28 cellular contexts compared by ENCODE assay signal in genomic region chr10:7792541-7792940, GRCh38. TPM values are rescaled to one million over a fixed set of nuclear protein-coding genes. Genes with fewer than 3 reads are reported as not detected.
DNase-seq lines count a peak whose midpoint lies in the region; ATAC-seq and TF ChIP-seq lines count a peak whose summit lies in the region.
"Had no signal": no experiment of that assay in that cellular context is flagged by ENCODE, and none has a peak within 500 bp of the region (broad histone marks: within the 10 kb centered on the region; RNA-seq: fewer than 3 reads in every experiment).

No MANE protein-coding gene starts in this region.

- POLR2A ChIA-PET in activated CD4-positive, alpha-beta memory T cell treated with anti-CD3 and anti-CD28 coated beads for 36 hours (lab: Charles Lee): no interaction called here
- POLR2A ChIA-PET in activated CD4-positive, alpha-beta memory T cell treated with anti-CD3 and anti-CD28 coated beads, Interleukin-2, amount 10 ng/mL, durations not matched to agents 7 days and 5 days (lab: Charles Lee): interaction anchor here (0.5 kb wide), 1 partner anchor 371 kb away, joined by 4 read pairs; no protein-coding TSS in a partner anchor

- H3K36me3 ChIP-seq in GM23338 (ENCODE audit: insufficient read depth) (peaks cover 10% of the 10 kb centered on the region), mammary epithelial cell (ENCODE audit: insufficient read depth, low read length) (peaks cover 5% of the 10 kb centered on the region), esophagus muscularis mucosa (peaks cover 7 to 17% (median 8%) of the 10 kb centered on the region in 4 donors)

- no peak overlapping the region for H3K4me3 Mint-ChIP-seq in activated CD4-positive, alpha-beta memory T cell treated with anti-CD3 and anti-CD28 coated beads for 36 hours
- H3K4me3 Mint-ChIP-seq in activated CD4-positive, alpha-beta memory T cell treated with anti-CD3 and anti-CD28 coated beads, Interleukin-2, amount 10 ng/mL, durations not matched to agents 7 days and 5 days: no peak overlapping the region
- no peak overlapping the region for H3K4me3 Mint-ChIP-seq in GM23338
- H3K4me3 Mint-ChIP-seq in neural crest cell: peak overlapping the region; percentile 14
- H3K4me3 Mint-ChIP-seq: T-helper 1 cell treated with Interleukin-12 subunit alpha and Interleukin-12 subunit beta and Interleukin-4 antibody, amounts not matched to agents 30 μg/mL and 1 μg/mL, for 36 hours had no signal

- no peaks in the 10 kb centered on the region for H3K9me2 ChIP-seq in GM23338 (ENCODE audit: insufficient read depth)

- in situ Hi-C loops in mammary epithelial cell (cut with MboI; ENCODE audit: low sequenced_read_pairs in 2 of 2): no loop called here

- H3K36me3 Mint-ChIP-seq in activated CD4-positive, alpha-beta memory T cell treated with anti-CD3 and anti-CD28 coated beads for 36 hours: peaks cover 35% of the 10 kb centered on the region
- peaks cover 58% of the 10 kb centered on the region for H3K36me3 Mint-ChIP-seq in activated CD4-positive, alpha-beta memory T cell treated with anti-CD3 and anti-CD28 coated beads, Interleukin-2, amount 10 ng/mL, durations not matched to agents 7 days and 5 days (ENCODE audit: low read depth)
- peaks cover 23% of the 10 kb centered on the region for H3K36me3 Mint-ChIP-seq in GM23338 (ENCODE audit: low read depth)
- H3K36me3 Mint-ChIP-seq in neural crest cell (ENCODE audit: low read depth): peaks cover 8% of the 10 kb centered on the region

- no peak for DNase-seq in activated CD4-positive, alpha-beta memory T cell treated with anti-CD3 and anti-CD28 coated beads for 36 hours
- DNase-seq in activated CD4-positive, alpha-beta memory T cell treated with anti-CD3 and anti-CD28 coated beads, Interleukin-2, amount 10 ng/mL, durations not matched to agents 7 days and 5 days: no peak
- DNase-seq in GM23338 (ENCODE audit: low spot score) (no peak), mammary epithelial cell (peak; percentile 62), neural crest cell (ENCODE audit: low read depth, low spot score) (no peak), esophagus muscularis mucosa (ENCODE audit: extremely low spot score) (no peak), GM10266 (ENCODE audit: extremely low spot score) (no peak)
- DNase-seq in stimulated activated CD4-positive, alpha-beta T cell treated with anti-CD3 and anti-CD28 coated beads, Interleukin-2, amount 100 ng/mL, for 48 hours: no peak
- DNase-seq: activated CD4-positive, alpha-beta T cell treated with anti-CD3 and anti-CD28 coated beads, Interleukin-2, amount 50 U/mL, for 48 hours; activated naive CD4-positive, alpha-beta T cell treated with anti-CD3 and anti-CD28 coated beads, Interleukin-2, amount 50 U/mL, for 16 hours; activated T-cell treated with anti-CD3 and anti-CD28 coated beads, Interleukin-2, amount 50 U/mL, for 48 hours; brain microvascular endothelial cell; GDM1; heart left ventricle; left ventricle myocardium inferior; mucosa of descending colon; NCI-H1436; NCI-H2227 treated with DMSO at 0.1 percent for 48 hours; NCI-H82; OCI-M1; SHP77 treated with DMSO at 0.1 percent for 48 hours; stimulated activated CD4-positive, alpha-beta T cell treated with anti-CD3 and anti-CD28 coated beads, Interleukin-12 subunit alpha, Interleukin-12 subunit beta, amount 100 ng/mL, for 4 hours; WERI-Rb-1 had no signal

- dilution Hi-C loops in mammary epithelial cell (cut with HindIII; ENCODE audit: low sequenced_read_pairs): no loop called here

- no TSS peak for BruUV-seq in mammary epithelial cell (replicated peaks; lab: Mats Ljungman, UMichigan)

- no peak for ATAC-seq in GM23338
- ATAC-seq: A549, heart left ventricle, mucosa of descending colon had no signal

- no peaks in the 10 kb centered on the region for H3K27me3 Mint-ChIP-seq in activated CD4-positive, alpha-beta memory T cell treated with anti-CD3 and anti-CD28 coated beads for 36 hours
- no peaks in the 10 kb centered on the region for H3K27me3 Mint-ChIP-seq in activated CD4-positive, alpha-beta memory T cell treated with anti-CD3 and anti-CD28 coated beads, Interleukin-2, amount 10 ng/mL, durations not matched to agents 7 days and 5 days
- peaks cover 3% of the 10 kb centered on the region for H3K27me3 Mint-ChIP-seq in GM23338 (ENCODE audit: insufficient read depth, low read depth, poor library complexity)
- no peaks in the 10 kb centered on the region for H3K27me3 Mint-ChIP-seq in neural crest cell (ENCODE audit: low read depth)

- no peak overlapping the region for H3K9ac ChIP-seq in mammary epithelial cell (ENCODE audit: insufficient read depth, low read length)

- H3K4me1 Mint-ChIP-seq in activated CD4-positive, alpha-beta memory T cell treated with anti-CD3 and anti-CD28 coated beads for 36 hours (ENCODE audit: low read depth): peaks cover 72% of the 10 kb centered on the region
- H3K4me1 Mint-ChIP-seq in activated CD4-positive, alpha-beta memory T cell treated with anti-CD3 and anti-CD28 coated beads, Interleukin-2, amount 10 ng/mL, durations not matched to agents 7 days and 5 days: peaks cover 71% of the 10 kb centered on the region
- H3K4me1 Mint-ChIP-seq in GM23338 (peaks cover 11% of the 10 kb centered on the region; the same call in 2 of the 3 replicates), neural crest cell (peaks cover 35% of the 10 kb centered on the region)

- intact Hi-C loops in activated CD4-positive, alpha-beta memory T cell treated with anti-CD3 and anti-CD28 coated beads for 36 hours (cut with micrococcal nuclease): no loop called here
- intact Hi-C loops in mammary epithelial cell (cut with micrococcal nuclease): no loop called here
- intact Hi-C loops in esophagus muscularis mucosa (cut with DNase I): no loop called here

- H3K27ac Mint-ChIP-seq in activated CD4-positive, alpha-beta memory T cell treated with anti-CD3 and anti-CD28 coated beads for 36 hours: peak overlapping the region; percentile 5
- H3K27ac Mint-ChIP-seq in activated CD4-positive, alpha-beta memory T cell treated with anti-CD3 and anti-CD28 coated beads, Interleukin-2, amount 10 ng/mL, durations not matched to agents 7 days and 5 days: no peak overlapping the region
- H3K27ac Mint-ChIP-seq in GM23338 (peak overlapping the region; percentile 57), neural crest cell (ENCODE audit: unreplicated experiment) (no peak overlapping the region)
- H3K27ac Mint-ChIP-seq: T-helper 1 cell treated with Interleukin-12 subunit alpha and Interleukin-12 subunit beta and Interleukin-4 antibody, amounts not matched to agents 30 μg/mL and 1 μg/mL, for 36 hours had no signal

- TF ChIP-seq CTCF in GM23338 (conservative IDR thresholded peaks at IDR 0.05; ENCODE audit: low read depth in 2 of 2) (no peak), mammary epithelial cell (conservative IDR thresholded peaks at IDR 0.05 in 1 of 2, IDR thresholded peaks at IDR 0.05 in 1 of 2; ENCODE audit: extremely low read depth in 1 of 2, insufficient read depth in 1 of 2, low read depth in 1 of 2, low read length in 2 of 2) (no peak), neural crest cell (conservative IDR thresholded peaks at IDR 0.05) (no peak), esophagus muscularis mucosa (IDR thresholded peaks at IDR 0.05) (no peak), GM10266 (IDR thresholded peaks at IDR 0.05; ENCODE audit: control insufficient read depth, insufficient read depth, low read depth, missing control alignments) (no peak)

- no peaks in the 10 kb centered on the region for H3F3A ChIP-seq in GM23338 (replicated peaks; ENCODE audit: low read depth)

- CTCF ChIA-PET in activated CD4-positive, alpha-beta memory T cell treated with anti-CD3 and anti-CD28 coated beads for 36 hours (lab: Charles Lee): interaction anchor here (0.9 kb wide), 1 partner anchor 14 kb away, joined by 3 read pairs; no protein-coding TSS in a partner anchor
- CTCF ChIA-PET in activated CD4-positive, alpha-beta memory T cell treated with anti-CD3 and anti-CD28 coated beads, Interleukin-2, amount 10 ng/mL, durations not matched to agents 7 days and 5 days (lab: Charles Lee): interaction anchor here (1.3 to 1.5 kb wide), 2 partner anchors 26 to 267 kb away, joined by 3 to 4 read pairs; partner anchors contain the start of gene TAF3
- CTCF ChIA-PET in mammary epithelial cell (lab: Charles Lee; ENCODE audit: low non-redundant PET): no interaction called here

- H2AFZ ChIP-seq in GM23338 (no peak overlapping the region), mammary epithelial cell (ENCODE audit: low read depth, low read length) (no peak overlapping the region)

- H3K79me2 ChIP-seq in GM23338 (replicated peaks; ENCODE audit: insufficient read depth): peaks cover 97% of the 10 kb centered on the region
- peaks cover 98% of the 10 kb centered on the region for H3K79me2 ChIP-seq in mammary epithelial cell (ENCODE audit: insufficient read depth, low read length)

- WGBS in mammary epithelial cell (ENCODE audit: low coverage, missing lambda C conversion rate): 0% methylated on average over 1 of the region's 1 CpG
- 62% methylated on average over 1 of the region's 1 CpG for WGBS in esophagus muscularis mucosa

- H3K9me3 ChIP-seq in mammary epithelial cell (replicated peaks; ENCODE audit: insufficient read depth, low read length): no peaks in the 10 kb centered on the region
- no peaks in the 10 kb centered on the region for H3K9me3 ChIP-seq in esophagus muscularis mucosa
- H3K9me3 ChIP-seq: A549, heart left ventricle, left ventricle myocardium inferior, mucosa of descending colon, neutrophil, suprapubic skin had no signal

- no peaks in the 10 kb centered on the region for H3K9me3 Mint-ChIP-seq in activated CD4-positive, alpha-beta memory T cell treated with anti-CD3 and anti-CD28 coated beads for 36 hours
- H3K9me3 Mint-ChIP-seq in activated CD4-positive, alpha-beta memory T cell treated with anti-CD3 and anti-CD28 coated beads, Interleukin-2, amount 10 ng/mL, durations not matched to agents 7 days and 5 days: no peaks in the 10 kb centered on the region
- H3K9me3 Mint-ChIP-seq in GM23338 (no peaks in the 10 kb centered on the region), neural crest cell (no peaks in the 10 kb centered on the region)
- H3K9me3 Mint-ChIP-seq: T-helper 1 cell treated with Interleukin-12 subunit alpha and Interleukin-12 subunit beta and Interleukin-4 antibody, amounts not matched to agents 30 μg/mL and 1 μg/mL, for 36 hours had no signal

- TF ChIP-seq EP300 in esophagus muscularis mucosa (IDR thresholded peaks at IDR 0.05): no peak

- H4K20me1 ChIP-seq in GM23338 (replicated peaks; ENCODE audit: insufficient read depth) (peaks cover 35% of the 10 kb centered on the region), mammary epithelial cell (ENCODE audit: insufficient read depth, low read length) (no peaks in the 10 kb centered on the region)

- H3K4me2 ChIP-seq in GM23338 (no peak overlapping the region), mammary epithelial cell (ENCODE audit: insufficient read depth, low read depth, low read length) (no peak overlapping the region)
- H3K4me2 ChIP-seq: A549 had no signal

- H3K27me3 ChIP-seq in GM23338 (ENCODE audit: insufficient read depth) (no peaks in the 10 kb centered on the region), mammary epithelial cell (ENCODE audit: insufficient read depth, low read length) (no peaks in the 10 kb centered on the region), esophagus muscularis mucosa (no peaks in the 10 kb centered on the region)
- H3K27me3 ChIP-seq: brain microvascular endothelial cell, heart left ventricle, neutrophil, suprapubic skin had no signal

- H3K27ac ChIP-seq in GM23338 (ENCODE audit: low read depth) (no peak overlapping the region), mammary epithelial cell (ENCODE audit: insufficient read depth, low read depth, low read length) (no peak overlapping the region), esophagus muscularis mucosa (replicated peaks in 1 of 4) (no peak overlapping the region)
- H3K27ac ChIP-seq: A549, brain microvascular endothelial cell, coronary artery, left ventricle myocardium inferior, neutrophil, suprapubic skin, WERI-Rb-1 had no signal

- H3K4me3 ChIP-seq in GM23338 (no peak overlapping the region), mammary epithelial cell (replicated peaks in 1 of 3; ENCODE audit: insufficient read depth in 1 of 3, low read depth in 2 of 3, low read length in 3 of 3) (no peak overlapping the region), esophagus muscularis mucosa (no peak overlapping the region)
- H3K4me3 ChIP-seq: A549, coronary artery, heart left ventricle, mucosa of descending colon, suprapubic skin had no signal

- no peak for TF ChIP-seq POLR2A in esophagus muscularis mucosa (IDR thresholded peaks at IDR 0.05; ENCODE audit: low read depth)

- H3K4me1 ChIP-seq in GM23338 (ENCODE audit: insufficient read depth) (peaks cover 12% of the 10 kb centered on the region), mammary epithelial cell (ENCODE audit: insufficient read depth, low read length) (peaks cover 22% of the 10 kb centered on the region), esophagus muscularis mucosa (peaks cover 61 to 78% (median 73%) of the 10 kb centered on the region in 4 donors)

RNA-seq across cellular contexts. Expression of gene ATP5F1C, which starts 4.6 kb away (rescaled TPM):
- 100 to 1,000 TPM; 281 to 295 TPM for total RNA-seq in activated CD4-positive, alpha-beta memory T cell treated with anti-CD3 and anti-CD28 coated beads for 36 hours
- 100 to 1,000 TPM; 273 to 278 TPM for total RNA-seq in activated CD4-positive, alpha-beta memory T cell treated with anti-CD3 and anti-CD28 coated beads, Interleukin-2, amount 10 ng/mL, durations not matched to agents 7 days and 5 days
- total RNA-seq in GM23338 (2014; rRNA removed; shearing (Covaris generic)): 332 and 339 TPM in 2 replicates
- polyA plus RNA-seq in GM23338 (2016; fragmentation: Nextera tagmentation; extraction: Ambion mirVana): 519 and 537 TPM in 2 replicates
- 100 to 1,000 TPM; 172 to 250 TPM for total RNA-seq in mammary epithelial cell
- 292 TPM for polyA plus RNA-seq in mammary epithelial cell
- polyA minus RNA-seq in mammary epithelial cell: 158 TPM
- 241 and 245 TPM in 2 replicates for total RNA-seq in neural crest cell
- 100 to 1,000 TPM; 220 to 321 (median 258) TPM for total RNA-seq in esophagus muscularis mucosa

RNA-seq across cellular contexts. Expression of gene KIN, which starts 4.7 kb away (rescaled TPM):
- total RNA-seq in activated CD4-positive, alpha-beta memory T cell treated with anti-CD3 and anti-CD28 coated beads for 36 hours: 10 to 100 TPM; 10.9 to 11.5 TPM
- total RNA-seq in activated CD4-positive, alpha-beta memory T cell treated with anti-CD3 and anti-CD28 coated beads, Interleukin-2, amount 10 ng/mL, durations not matched to agents 7 days and 5 days: 10 to 100 TPM; 13.8 to 15.8 TPM
- total RNA-seq in GM23338 (2014; rRNA removed; shearing (Covaris generic)): 8.5 and 11.0 TPM in 2 replicates
- polyA plus RNA-seq in GM23338 (2016; fragmentation: Nextera tagmentation; extraction: Ambion mirVana) (31.7 and 34.8 TPM in 2 replicates), mammary epithelial cell (2.6 TPM)
- total RNA-seq in mammary epithelial cell (10 to 100 TPM in 1 of 2 donors, 1 to 10 TPM in 1; 4.7 to 14.4 TPM), neural crest cell (14.1 and 17.3 TPM in 2 replicates), esophagus muscularis mucosa (1 to 10 TPM; 3.1 to 8.3 (median 6.1) TPM)
- 18.3 TPM for polyA minus RNA-seq in mammary epithelial cell

RNA-seq across cellular contexts. Expression of gene TAF3, which starts 25.8 kb away (rescaled TPM):
- total RNA-seq in activated CD4-positive, alpha-beta memory T cell treated with anti-CD3 and anti-CD28 coated beads for 36 hours: 10 to 100 TPM; 12.2 to 12.3 TPM
- total RNA-seq in activated CD4-positive, alpha-beta memory T cell treated with anti-CD3 and anti-CD28 coated beads, Interleukin-2, amount 10 ng/mL, durations not matched to agents 7 days and 5 days: 10 to 100 TPM; 12.7 to 13.0 TPM
- total RNA-seq in GM23338 (2014; rRNA removed; shearing (Covaris generic)): 5.6 and 6.4 TPM in 2 replicates
- polyA plus RNA-seq in GM23338 (2016; fragmentation: Nextera tagmentation; extraction: Ambion mirVana): 12.3 and 15.2 TPM in 2 replicates
- 10 to 100 TPM in 1 of 2 donors, 1 to 10 TPM in 1; 2.5 to 11.2 TPM for total RNA-seq in mammary epithelial cell
- 3.9 TPM for polyA plus RNA-seq in mammary epithelial cell
- 1.7 TPM for polyA minus RNA-seq in mammary epithelial cell
- total RNA-seq in neural crest cell: 11.5 and 11.8 TPM in 2 replicates
- 10 to 100 TPM in 3 of 4 donors, 1 to 10 TPM in 1; 8.8 to 11.2 (median 10.7) TPM for total RNA-seq in esophagus muscularis mucosa

Comparison
In these comparisons a context has a peak if more than half of its experiments do, and no peak if none do; other contexts are left out.
1. H3K27ac Mint-ChIP-seq: peak in activated CD4-positive, alpha-beta memory T cell treated with anti-CD3 and anti-CD28 coated beads for 36 hours (single experiment) and GM23338 (single experiment); none in activated CD4-positive, alpha-beta memory T cell treated with anti-CD3 and anti-CD28 coated beads, Interleukin-2, amount 10 ng/mL, durations not matched to agents 7 days and 5 days (single experiment) and neural crest cell (single experiment).